Comparison of ENCODE assay signal across 8 cellular contexts in genomic region chr22:21665047-21665851, GRCh38. TPM values are rescaled to one million over a fixed set of nuclear protein-coding genes. Genes with fewer than 3 reads are reported as not detected.
DNase-seq lines count a peak whose midpoint lies in the region; ATAC-seq, FAIRE-seq and TF ChIP-seq lines count a peak whose summit lies in the region.

No MANE protein-coding gene starts in this region.

- H3K27me3 ChIP-seq in SK-N-SH (ENCODE audit: insufficient read depth) (no peaks in the 10 kb centered on the region), keratinocyte (ENCODE audit: control insufficient read depth, extremely low read depth, insufficient read depth, low read length) (peaks cover 8% of the 10 kb centered on the region), foreskin keratinocyte (no peaks in the 10 kb centered on the region)

- dilution Hi-C loops in keratinocyte (cut with MboI; ENCODE audit: extremely low pct_ligation_motif_present, low sequenced_read_pairs), result no loop called here

- no peak for TF ChIP-seq CTCF in SK-N-SH (IDR thresholded peaks at IDR 0.05)
- TF ChIP-seq CTCF in keratinocyte (optimal IDR thresholded peaks at IDR 0.05 in 1 of 3, IDR thresholded peaks at IDR 0.05 in 1 of 3, conservative IDR thresholded peaks at IDR 0.05 in 1 of 3; ENCODE audit: extremely low read depth in 1 of 3, insufficient read depth in 2 of 3, low read length in 3 of 3), result no peak
- no peak for TF ChIP-seq CTCF in foreskin keratinocyte (conservative IDR thresholded peaks at IDR 0.05)

- H3K4me2 ChIP-seq in SK-N-SH, result peak overlapping the region; percentile 83
- H3K4me2 ChIP-seq in keratinocyte (ENCODE audit: control insufficient read depth, extremely low read depth, insufficient read depth, low read depth, low read length), result peak overlapping the region; percentile 86

- WGBS in SK-N-SH (ENCODE audit: low lambda C conversion rate), result 85% methylated on average over 23 of the region's 26 CpGs

- DNase-seq in SK-N-SH, result no peak
- no peak for DNase-seq in activated naive CD4-positive, alpha-beta T cell treated with anti-CD3 and anti-CD28 coated beads, Interleukin-2, amount 50 U/mL, for 72 hours (ENCODE audit: low spot score in 2 of 2)
- no peak for DNase-seq in keratinocyte (ENCODE audit: low read depth, low spot score)
- no peak for DNase-seq in substantia nigra (lab: John Stamatoyannopoulos, UW)
- DNase-seq in C1 segment of cervical spinal cord (lab: John Stamatoyannopoulos, UW), result no peak
- no peak for DNase-seq in foreskin keratinocyte
- DNase-seq in stimulated activated CD4-positive, alpha-beta T cell treated with anti-CD3 and anti-CD28 coated beads, Interleukin-4, amount 100 ng/mL, for 24 hours, result no peak

- peak overlapping the region; percentile 78; the same call in 1 of the 2 replicates for H3K9ac ChIP-seq in SK-N-SH
- peak overlapping the region; percentile 86 for H3K9ac ChIP-seq in keratinocyte (ENCODE audit: control insufficient read depth, extremely low read depth, insufficient read depth, low read length)

- peak overlapping the region; percentile 74 to 89 for H3K27ac Mint-ChIP-seq in activated naive CD4-positive, alpha-beta T cell treated with anti-CD3 and anti-CD28 coated beads, Interleukin-2, amount 50 U/mL, for 72 hours

- no peak for TF ChIP-seq RAD21 in SK-N-SH (IDR thresholded peaks at IDR 0.05; ENCODE audit: low read length)

- no peaks in the 10 kb centered on the region for H3K9me3 ChIP-seq in SK-N-SH
- H3K9me3 ChIP-seq in keratinocyte (ENCODE audit: control insufficient read depth, low read depth, low read length), result no peaks in the 10 kb centered on the region

- FAIRE-seq in keratinocyte (lab: Jason Lieb, UNC), result no peak

- peaks cover 33% of the 10 kb centered on the region for H3K79me2 ChIP-seq in SK-N-SH (ENCODE audit: insufficient read depth)
- H3K79me2 ChIP-seq in keratinocyte (ENCODE audit: control insufficient read depth, insufficient read depth, low read length), result peaks cover 17% of the 10 kb centered on the region

- H3K9me2 ChIP-seq in SK-N-SH, result no peaks in the 10 kb centered on the region

- H2AFZ ChIP-seq in SK-N-SH (ENCODE audit: low read depth) (peak overlapping the region; percentile 97), keratinocyte (ENCODE audit: control insufficient read depth, low read length) (peak overlapping the region; percentile 98)

- POLR2A ChIA-PET in SK-N-SH (lab: Yijun Ruan, JAX), result interaction anchor here (0.7 to 2.1 kb wide), 7 partner anchors 7 to 36 kb away, joined by 3 to 12 read pairs (median 3); partner anchors contain the start of gene SDF2L1

- no peaks in the 10 kb centered on the region for H3K9me1 ChIP-seq in keratinocyte (ENCODE audit: control insufficient read depth, extremely low read depth, insufficient read depth, low read length)

- H3K9me3 Mint-ChIP-seq in activated naive CD4-positive, alpha-beta T cell treated with anti-CD3 and anti-CD28 coated beads, Interleukin-2, amount 50 U/mL, for 72 hours, result no peaks in the 10 kb centered on the region

- peak overlapping the region in 1 of 2 experiments; percentile 91; a peak in 3 of 4 replicates for H3K27ac ChIP-seq in SK-N-SH (ENCODE audit: low read depth in 2 of 2, low read length in 1 of 2)
- H3K27ac ChIP-seq in keratinocyte (ENCODE audit: control insufficient read depth, insufficient read depth, low read length), result peak overlapping the region; percentile 78
- H3K27ac ChIP-seq in substantia nigra (ENCODE audit: low read depth, low read length, poor library complexity, severe bottlenecking), result peak overlapping the region; percentile 88
- no peak overlapping the region for H3K27ac ChIP-seq in foreskin keratinocyte

- TF ChIP-seq EP300 in SK-N-SH (IDR thresholded peaks at IDR 0.05; ENCODE audit: borderline replicate concordance in 1 of 2, low read depth in 1 of 2, low read length in 1 of 2), result no peak

- peaks cover 5 to 11% of the 10 kb centered on the region in 2 donors for H3K36me3 Mint-ChIP-seq in activated naive CD4-positive, alpha-beta T cell treated with anti-CD3 and anti-CD28 coated beads, Interleukin-2, amount 50 U/mL, for 72 hours

- CTCF ChIA-PET in SK-N-SH (lab: Yijun Ruan, JAX), result interaction anchor here (0.9 to 1.8 kb wide), 5 partner anchors 12 to 288 kb away, joined by 3 to 13 read pairs (median 4); no protein-coding TSS in a partner anchor

- no peaks in the 10 kb centered on the region for H3F3A ChIP-seq in SK-N-SH (replicated peaks; ENCODE audit: insufficient read depth)

- H3K36me3 ChIP-seq in SK-N-SH (replicated peaks in 1 of 2; ENCODE audit: control insufficient read depth in 1 of 2, insufficient read depth in 2 of 2, low read length in 1 of 2) (peaks cover 7% of the 10 kb centered on the region in 2 experiments), keratinocyte (ENCODE audit: control insufficient read depth in 2 of 2, extremely low read depth in 1 of 2, insufficient read depth in 2 of 2, low read length in 2 of 2) (peaks cover 0 to 4% of the 10 kb centered on the region in 2 experiments)

- H3K4me3 ChIP-seq in SK-N-SH (ENCODE audit: low read depth in 2 of 2, low read length in 1 of 2) (peak overlapping the region; percentile 72 to 98), keratinocyte (ENCODE audit: control insufficient read depth in 2 of 3, extremely low read depth in 1 of 3, insufficient read depth in 2 of 3, low read depth in 1 of 3, low read length in 3 of 3) (peak overlapping the region; percentile 70 to 87 (median 80))

- no peaks in the 10 kb centered on the region for H4K20me1 ChIP-seq in SK-N-SH (ENCODE audit: insufficient read depth)
- no peaks in the 10 kb centered on the region for H4K20me1 ChIP-seq in keratinocyte (ENCODE audit: control insufficient read depth, extremely low read depth, insufficient read depth, low read length)

- no peak for ATAC-seq in SK-N-SH treated with all-trans-retinoic acid at 6 μM for 48 hours
- ATAC-seq in activated naive CD4-positive, alpha-beta T cell treated with anti-CD3 and anti-CD28 coated beads, Interleukin-2, amount 50 U/mL, for 72 hours, result no peak
- no peak for ATAC-seq in foreskin keratinocyte

- H3K4me1 ChIP-seq in SK-N-SH (ENCODE audit: control insufficient read depth in 1 of 2, insufficient read depth in 2 of 2, low read depth in 1 of 2, low read length in 1 of 2) (peaks cover 0 to 2% of the 10 kb centered on the region in 2 experiments; a peak in 1 of 4 replicates), keratinocyte (ENCODE audit: control insufficient read depth, extremely low read depth, insufficient read depth, low read length) (peaks cover 6% of the 10 kb centered on the region), foreskin keratinocyte (peaks cover 6% of the 10 kb centered on the region)

RNA-seq across cellular contexts. Expression of gene PPIL2, which starts 0.6 kb away (rescaled TPM):
- 76.2 and 85.1 TPM in 2 replicates for polyA plus RNA-seq in SK-N-SH (2012; rRNA removed)
- polyA plus RNA-seq in SK-N-SH (2012; cell fraction: cytosol; rRNA removed), result 29.3 and 38.8 TPM in 2 replicates
- polyA plus RNA-seq in SK-N-SH (2012; cell fraction: nucleus; rRNA removed), result 289 and 297 TPM in 2 replicates
- 10 to 100 TPM; 33.9 to 50.5 TPM for total RNA-seq in activated naive CD4-positive, alpha-beta T cell treated with anti-CD3 and anti-CD28 coated beads, Interleukin-2, amount 50 U/mL, for 72 hours
- 24.6 to 31.4 TPM (median 30.2 TPM) in 3 replicates for polyA plus RNA-seq in keratinocyte
- polyA plus RNA-seq in keratinocyte (2011; ENCODE audit: low read depth), result 17.0 TPM
- polyA plus RNA-seq in keratinocyte (2011; cell fraction: cytosol; rRNA removed), result 15.6 and 17.9 TPM in 2 replicates
- 89.2 and 97.9 TPM in 2 replicates for polyA plus RNA-seq in keratinocyte (2011; cell fraction: nucleus; rRNA removed)
- polyA plus RNA-seq in keratinocyte (2012; ENCODE audit: low replicate concordance), result 13.2 and 24.8 TPM in 2 replicates
- polyA minus RNA-seq in keratinocyte, result 22.6 to 43.1 TPM (median 32.5 TPM) in 3 replicates
- polyA minus RNA-seq in keratinocyte (2011; cell fraction: cytosol; rRNA and poly(A)+ RNA removed), result 7.7 TPM
- 30.6 and 34.7 TPM in 2 replicates for polyA minus RNA-seq in keratinocyte (2011; cell fraction: nucleus; rRNA and poly(A)+ RNA removed)
- 29.0 and 31.3 TPM in 2 replicates for total RNA-seq in foreskin keratinocyte
- polyA plus RNA-seq in foreskin keratinocyte, result 20.6 and 22.6 TPM in 2 replicates

RNA-seq across cellular contexts. Expression of gene SDF2L1, which starts 23.1 kb away (rescaled TPM):
- 52.2 and 60.9 TPM in 2 replicates for polyA plus RNA-seq in SK-N-SH (2012; rRNA removed)
- polyA plus RNA-seq in SK-N-SH (2012; cell fraction: cytosol; rRNA removed), result 29.9 and 44.0 TPM in 2 replicates
- polyA plus RNA-seq in SK-N-SH (2012; cell fraction: nucleus; rRNA removed), result 17.1 and 27.1 TPM in 2 replicates
- 10 to 100 TPM; 25.3 to 27.8 TPM for total RNA-seq in activated naive CD4-positive, alpha-beta T cell treated with anti-CD3 and anti-CD28 coated beads, Interleukin-2, amount 50 U/mL, for 72 hours
- polyA plus RNA-seq in keratinocyte, result 23.2 to 33.1 TPM (median 25.6 TPM) in 3 replicates
- polyA plus RNA-seq in keratinocyte (2011; ENCODE audit: low read depth), result 4.1 TPM
- polyA plus RNA-seq in keratinocyte (2011; cell fraction: cytosol; rRNA removed), result 14.4 and 27.0 TPM in 2 replicates
- 13.4 and 18.9 TPM in 2 replicates for polyA plus RNA-seq in keratinocyte (2011; cell fraction: nucleus; rRNA removed)
- polyA plus RNA-seq in keratinocyte (2012; ENCODE audit: low replicate concordance), result 22.4 and 89.4 TPM in 2 replicates
- polyA minus RNA-seq in keratinocyte, result 8.1 to 30.3 TPM (median 15.7 TPM) in 3 replicates
- polyA minus RNA-seq in keratinocyte (2011; cell fraction: cytosol; rRNA and poly(A)+ RNA removed), result 46.6 TPM
- polyA minus RNA-seq in keratinocyte (2011; cell fraction: nucleus; rRNA and poly(A)+ RNA removed), result 6.4 and 6.6 TPM in 2 replicates
- 65.4 and 72.1 TPM in 2 replicates for total RNA-seq in foreskin keratinocyte
- polyA plus RNA-seq in foreskin keratinocyte, result 107 and 146 TPM in 2 replicates

RNA-seq across cellular contexts. Expression of gene CCDC116, which starts 32.7 kb away (rescaled TPM):
- 0.28 and 0.31 TPM in 2 replicates for polyA plus RNA-seq in SK-N-SH (2012; rRNA removed)
- 0.08 and 0.09 TPM in 2 replicates for polyA plus RNA-seq in SK-N-SH (2012; cell fraction: cytosol; rRNA removed)
- 1.6 and 2.5 TPM in 2 replicates for polyA plus RNA-seq in SK-N-SH (2012; cell fraction: nucleus; rRNA removed)
- total RNA-seq in activated naive CD4-positive, alpha-beta T cell treated with anti-CD3 and anti-CD28 coated beads, Interleukin-2, amount 50 U/mL, for 72 hours, result under 1 TPM in 1 of 2 donors, not detected in 1; 0.54 TPM
- 0.03 TPM in 3 replicates for polyA plus RNA-seq in keratinocyte
- not detected for polyA plus RNA-seq in keratinocyte (2011; ENCODE audit: low read depth)
- not detected in 2 replicates for polyA plus RNA-seq in keratinocyte (2011; cell fraction: cytosol; rRNA removed)
- polyA plus RNA-seq in keratinocyte (2011; cell fraction: nucleus; rRNA removed), result 0.11 and 0.19 TPM in 2 replicates
- polyA plus RNA-seq in keratinocyte (2012; ENCODE audit: low replicate concordance), result 0.17 TPM in 1 of 2 replicates, not detected in the other
- polyA minus RNA-seq in keratinocyte, result not detected in 3 replicates
- not detected for polyA minus RNA-seq in keratinocyte (2011; cell fraction: cytosol; rRNA and poly(A)+ RNA removed)
- not detected in 2 replicates for polyA minus RNA-seq in keratinocyte (2011; cell fraction: nucleus; rRNA and poly(A)+ RNA removed)
- total RNA-seq in foreskin keratinocyte, result 0.07 and 0.10 TPM in 2 replicates
- 0.08 and 0.11 TPM in 2 replicates for polyA plus RNA-seq in foreskin keratinocyte

RNA-seq across cellular contexts. Expression of gene YDJC, which starts 35.4 kb away (rescaled TPM):
- polyA plus RNA-seq in SK-N-SH (2012; rRNA removed), result 37.4 and 39.9 TPM in 2 replicates
- polyA plus RNA-seq in SK-N-SH (2012; cell fraction: cytosol; rRNA removed), result 18.4 and 31.5 TPM in 2 replicates
- 56.0 and 94.8 TPM in 2 replicates for polyA plus RNA-seq in SK-N-SH (2012; cell fraction: nucleus; rRNA removed)
- 10 to 100 TPM; 26.9 to 47.9 TPM for total RNA-seq in activated naive CD4-positive, alpha-beta T cell treated with anti-CD3 and anti-CD28 coated beads, Interleukin-2, amount 50 U/mL, for 72 hours
- polyA plus RNA-seq in keratinocyte, result 18.2 to 31.8 TPM (median 22.3 TPM) in 3 replicates
- polyA plus RNA-seq in keratinocyte (2011; ENCODE audit: low read depth), result 6.9 TPM
- polyA plus RNA-seq in keratinocyte (2011; cell fraction: cytosol; rRNA removed), result 16.3 and 45.3 TPM in 2 replicates
- 16.6 and 28.9 TPM in 2 replicates for polyA plus RNA-seq in keratinocyte (2011; cell fraction: nucleus; rRNA removed)
- polyA plus RNA-seq in keratinocyte (2012; ENCODE audit: low replicate concordance), result 19.0 and 36.5 TPM in 2 replicates
- polyA minus RNA-seq in keratinocyte, result 5.3 to 16.2 TPM (median 12.4 TPM) in 3 replicates
- polyA minus RNA-seq in keratinocyte (2011; cell fraction: cytosol; rRNA and poly(A)+ RNA removed), result 56.2 TPM
- 12.6 and 17.6 TPM in 2 replicates for polyA minus RNA-seq in keratinocyte (2011; cell fraction: nucleus; rRNA and poly(A)+ RNA removed)
- total RNA-seq in foreskin keratinocyte, result 43.9 and 44.9 TPM in 2 replicates
- polyA plus RNA-seq in foreskin keratinocyte, result 63.5 and 65.7 TPM in 2 replicates
